ENCODE assay signal across 6 cellular contexts in genomic region chr3:187205683-187206082, GRCh38. TPM values are rescaled to one million over a fixed set of nuclear protein-coding genes. Genes with fewer than 3 reads are reported as not detected.
"Had no signal": no experiment of that assay in that cellular context is flagged by ENCODE, and none has a peak within 500 bp of the region (broad histone marks: within the 10 kb centered on the region; RNA-seq: fewer than 3 reads in every experiment).

No MANE protein-coding gene starts in this region.

- H3K27ac Mint-ChIP-seq: GM23338, H9 had no signal

- DNase-seq: H9, HCEC 1CT, IMR-90 had no signal

- ATAC-seq: GM23338, K562 had no signal

- H3K4me3 Mint-ChIP-seq: GM23338, H9 had no signal

RNA-seq across cellular contexts. Expression of gene RTP1, which starts 8.4 kb away (rescaled TPM):
- total RNA-seq: HT-29, IMR-90, K562 had no signal
